ENCODE assay signal across 13 cellular contexts in genomic region chr3:159672728-159673471, GRCh38.
DNase-seq lines count a peak whose midpoint lies in the region; ATAC-seq, FAIRE-seq and TF ChIP-seq lines count a peak whose summit lies in the region.
"Had no signal": no experiment of that assay in that cellular context is flagged by ENCODE, and none has a peak within 500 bp of the region (broad histone marks: within the 10 kb centered on the region; RNA-seq: fewer than 3 reads in every experiment).

No MANE protein-coding gene starts in this region.

- H3K79me2 ChIP-seq in astrocyte (ENCODE audit: insufficient read depth, low read length) (no peaks in the 10 kb centered on the region), mesendoderm (ENCODE audit: control insufficient read depth, insufficient read depth, low read length) (no peaks in the 10 kb centered on the region)

- H3K4me3 Mint-ChIP-seq in astrocyte (ENCODE audit: unreplicated experiment): no peak overlapping the region
- no peak overlapping the region for H3K4me3 Mint-ChIP-seq in stimulated activated naive CD8-positive, alpha-beta T cell treated with anti-CD3 and anti-CD28 coated beads, Interleukin-15, amount 100 ng/mL, for 72 hours
- H3K4me3 Mint-ChIP-seq: activated naive CD8-positive, alpha-beta T cell treated with anti-CD3 and anti-CD28 coated beads, Interleukin-2, amount 10 ng/mL, durations not matched to agents 7 days and 5 days had no signal

- H3K36me3 ChIP-seq in astrocyte (ENCODE audit: insufficient read depth, low read length) (no peaks in the 10 kb centered on the region), mesendoderm (ENCODE audit: control insufficient read depth, insufficient read depth, low read length) (no peaks in the 10 kb centered on the region)

- H3K27me3 Mint-ChIP-seq in astrocyte (ENCODE audit: low read depth, unreplicated experiment): no peaks in the 10 kb centered on the region
- no peaks in the 10 kb centered on the region for H3K27me3 Mint-ChIP-seq in stimulated activated naive CD8-positive, alpha-beta T cell treated with anti-CD3 and anti-CD28 coated beads, Interleukin-15, amount 100 ng/mL, for 72 hours
- H3K27me3 Mint-ChIP-seq: activated naive CD8-positive, alpha-beta T cell treated with anti-CD3 and anti-CD28 coated beads, Interleukin-2, amount 10 ng/mL, durations not matched to agents 7 days and 5 days had no signal

- no peaks in the 10 kb centered on the region for H3K27me3 ChIP-seq in astrocyte (ENCODE audit: insufficient read depth, low read length)
- H3K27me3 ChIP-seq in mesendoderm (ENCODE audit: insufficient read depth, low read length, poor library complexity): no peaks in the 10 kb centered on the region

- no peak overlapping the region for H3K23ac ChIP-seq in mesendoderm (ENCODE audit: low read length)

- H3K9me3 Mint-ChIP-seq in astrocyte (ENCODE audit: unreplicated experiment): no peaks in the 10 kb centered on the region
- no peaks in the 10 kb centered on the region for H3K9me3 Mint-ChIP-seq in stimulated activated naive CD8-positive, alpha-beta T cell treated with anti-CD3 and anti-CD28 coated beads, Interleukin-15, amount 100 ng/mL, for 72 hours
- H3K9me3 Mint-ChIP-seq: activated naive CD8-positive, alpha-beta T cell treated with anti-CD3 and anti-CD28 coated beads, Interleukin-2, amount 10 ng/mL, durations not matched to agents 7 days and 5 days had no signal

- no peak overlapping the region for H4K5ac ChIP-seq in mesendoderm (ENCODE audit: low read length)

- H2BK15ac ChIP-seq in mesendoderm (replicated peaks; ENCODE audit: low read depth): no peak overlapping the region

- no peaks in the 10 kb centered on the region for H3K9me3 ChIP-seq in astrocyte (ENCODE audit: insufficient read depth, low read depth, low read length)
- H3K9me3 ChIP-seq: Caco-2 had no signal

- H3K27ac ChIP-seq in astrocyte (ENCODE audit: low read depth, low read length): no peak overlapping the region
- no peak overlapping the region for H3K27ac ChIP-seq in mesendoderm (ENCODE audit: low read depth, low read length)

- peak; percentile 29 for TF ChIP-seq CTCF in astrocyte (IDR thresholded peaks at IDR 0.05; ENCODE audit: insufficient read depth, low read depth, low read length)

- FAIRE-seq in astrocyte (lab: Jason Lieb, UNC): no peak

- H3K79me1 ChIP-seq in mesendoderm (ENCODE audit: low read length): no peaks in the 10 kb centered on the region

- DNase-seq in astrocyte (ENCODE audit: low read depth) (no peak), mesendoderm (peak; percentile 37), COLO829 (ENCODE audit: low spot score) (no peak), GM19238 (ENCODE audit: insufficient read length, low spot score) (no peak)
- no peak for DNase-seq in activated CD4-positive, alpha-beta T cell treated with anti-CD3 and anti-CD28 coated beads, Interleukin-2, amount 50 U/mL, for 4 hours
- no peak for DNase-seq in stimulated activated naive CD8-positive, alpha-beta T cell treated with anti-CD3 and anti-CD28 coated beads, Interleukin-15, amount 100 ng/mL, for 72 hours
- DNase-seq: activated naive CD8-positive, alpha-beta T cell treated with anti-CD3 and anti-CD28 coated beads, Interleukin-2, amount 10 ng/mL, durations not matched to agents 7 days and 5 days; Caco-2; head of caudate nucleus; midbrain; OCI-M1 had no signal

- no peak overlapping the region for H2BK5ac ChIP-seq in mesendoderm (ENCODE audit: low read length)

- H3K56ac ChIP-seq in mesendoderm (ENCODE audit: low read length): no peak overlapping the region

- peaks cover 17% of the 10 kb centered on the region for H3K4me1 Mint-ChIP-seq in astrocyte (ENCODE audit: low read depth, unreplicated experiment)
- H3K4me1 Mint-ChIP-seq in stimulated activated naive CD8-positive, alpha-beta T cell treated with anti-CD3 and anti-CD28 coated beads, Interleukin-15, amount 100 ng/mL, for 72 hours: no peaks in the 10 kb centered on the region
- H3K4me1 Mint-ChIP-seq: activated naive CD8-positive, alpha-beta T cell treated with anti-CD3 and anti-CD28 coated beads, Interleukin-2, amount 10 ng/mL, durations not matched to agents 7 days and 5 days had no signal

- H2BK120ac ChIP-seq in mesendoderm (ENCODE audit: low read depth, low read length): no peak overlapping the region

- H3K4me1 ChIP-seq in astrocyte (ENCODE audit: insufficient read depth, low read length) (no peaks in the 10 kb centered on the region), mesendoderm (ENCODE audit: control insufficient read depth, low read depth, low read length) (no peaks in the 10 kb centered on the region)

- H3K27ac Mint-ChIP-seq in astrocyte (ENCODE audit: unreplicated experiment): no peak overlapping the region
- no peak overlapping the region for H3K27ac Mint-ChIP-seq in stimulated activated naive CD8-positive, alpha-beta T cell treated with anti-CD3 and anti-CD28 coated beads, Interleukin-15, amount 100 ng/mL, for 72 hours
- H3K27ac Mint-ChIP-seq: activated naive CD8-positive, alpha-beta T cell treated with anti-CD3 and anti-CD28 coated beads, Interleukin-2, amount 10 ng/mL, durations not matched to agents 7 days and 5 days had no signal

- no peak overlapping the region for H3K18ac ChIP-seq in mesendoderm (ENCODE audit: low read length)

- WGBS in mesendoderm (ENCODE audit: extremely low coverage, insufficient coverage, low lambda C conversion rate): no CpG with 5 or more reads among the region's 3 CpGs

- H3K9ac ChIP-seq in astrocyte (ENCODE audit: low read length) (no peak overlapping the region), mesendoderm (ENCODE audit: low read length) (no peak overlapping the region)

- H3K4me3 ChIP-seq in astrocyte (ENCODE audit: insufficient read depth, low read depth, low read length) (no peak overlapping the region), mesendoderm (ENCODE audit: low read length) (no peak overlapping the region)

- no peak overlapping the region for H2AFZ ChIP-seq in astrocyte (ENCODE audit: low read depth, low read length)

- no peak overlapping the region for H3K4ac ChIP-seq in mesendoderm (ENCODE audit: low read depth, low read length)

- ATAC-seq in GM18867 (IDR thresholded peaks at IDR 0.05; ENCODE audit: unreplicated experiment) (peak; percentile 88), HG03039 (IDR thresholded peaks at IDR 0.05; ENCODE audit: unreplicated experiment) (peak; percentile 48)
- no peak for ATAC-seq in stimulated activated naive CD8-positive, alpha-beta T cell treated with anti-CD3 and anti-CD28 coated beads, Interleukin-15, amount 100 ng/mL, for 72 hours

- no peak overlapping the region for H4K8ac ChIP-seq in mesendoderm (ENCODE audit: low read depth, low read length)

- no peaks in the 10 kb centered on the region for H4K20me1 ChIP-seq in astrocyte (ENCODE audit: insufficient read depth, low read length)

- H3K36me3 Mint-ChIP-seq in astrocyte (ENCODE audit: low read depth, unreplicated experiment): no peaks in the 10 kb centered on the region
- H3K36me3 Mint-ChIP-seq: activated naive CD8-positive, alpha-beta T cell treated with anti-CD3 and anti-CD28 coated beads, Interleukin-2, amount 10 ng/mL, durations not matched to agents 7 days and 5 days had no signal

- no peak overlapping the region for H3K4me2 ChIP-seq in astrocyte (ENCODE audit: low read length)
- H3K4me2 ChIP-seq in mesendoderm (ENCODE audit: low read length): no peak overlapping the region

- H2AK5ac ChIP-seq in mesendoderm (ENCODE audit: low read length): no peak overlapping the region
